In genomic region chr9:119289740-119290139, GRCh38 we compare ENCODE assay signal across 8 cellular contexts.
DNase-seq lines count a peak whose midpoint lies in the region; ATAC-seq, FAIRE-seq and TF ChIP-seq lines count a peak whose summit lies in the region.

No MANE protein-coding gene starts in this region.

- H2AFZ ChIP-seq in K562 (ENCODE audit: low read depth, low read length), result no peak overlapping the region

- CTCF ChIA-PET in K562 (lab: Yijun Ruan, JAX; ENCODE audit: low intra/inter-chr PET ratio), result no interaction called here

- peak; percentile 71 for FAIRE-seq in GM18507 (lab: Jason Lieb, UNC)
- no peak for FAIRE-seq in K562 (lab: Jason Lieb, UNC)

- intact Hi-C loops in CD14-positive monocyte (cut with micrococcal nuclease) (no loop called here), K562 (cut with micrococcal nuclease) (loop anchor here (10.0 kb wide), 1 partner anchor 1645 kb away; no protein-coding TSS in a partner anchor), uterus (cut with DNase I; ENCODE audit: low total_unique reads) (no loop called here)

- H3K79me2 ChIP-seq in K562 (ENCODE audit: control insufficient read depth, insufficient read depth, low read length), result no peaks in the 10 kb centered on the region

- in situ Hi-C loops in K562 (cut with MboI), result no loop called here

- no peaks in the 10 kb centered on the region for H3K4me1 Mint-ChIP-seq in CD14-positive monocyte

- ATAC-seq in HG03025 (IDR thresholded peaks at IDR 0.05; ENCODE audit: low FRiP score, unreplicated experiment), result peak; percentile 69
- ATAC-seq in K562, result no peak

- no peak overlapping the region for H3K9ac ChIP-seq in K562 (ENCODE audit: insufficient read depth in 1 of 2, low read depth in 2 of 2, low read length in 2 of 2)

- H3K36me3 Mint-ChIP-seq in CD14-positive monocyte, result no peaks in the 10 kb centered on the region

- BruUV-seq in K562 (replicated peaks; lab: Mats Ljungman, UMichigan), result no TSS peak

- H3K4me3 Mint-ChIP-seq in CD14-positive monocyte, result no peak overlapping the region

- no peaks in the 10 kb centered on the region for H3K9me1 ChIP-seq in K562 (ENCODE audit: control insufficient read depth, insufficient read depth, low read length)

- H3K4me2 ChIP-seq in K562 (ENCODE audit: insufficient read depth, low read length), result no peak overlapping the region

- DNase-seq in CD14-positive monocyte (ENCODE audit: low spot score) (no peak), GM18507 (ENCODE audit: extremely low spot score, insufficient read length, low read depth) (peak; percentile 4), NCI-H460 (ENCODE audit: extremely low read depth, low read depth) (peak; percentile 26), K562 (ENCODE audit: extremely low read depth in 1 of 4, low spot score in 3 of 4) (peak; percentile 12 to 34 (median 23)), kidney glomerular epithelial cell (lab: John Stamatoyannopoulos, UW) (peak; percentile 73), uterus (no peak), middle frontal gyrus (ENCODE audit: extremely low spot score, low spot score) (no peak)

- no peaks in the 10 kb centered on the region for H3K9me3 Mint-ChIP-seq in CD14-positive monocyte

- H3K36me3 ChIP-seq in K562 (ENCODE audit: control insufficient read depth, insufficient read depth, low read length) (no peaks in the 10 kb centered on the region), uterus (no peaks in the 10 kb centered on the region)

- H3K4me1 ChIP-seq in K562 (replicated peaks in 1 of 2; ENCODE audit: control insufficient read depth in 2 of 2, insufficient read depth in 2 of 2, low read length in 2 of 2) (no peaks in the 10 kb centered on the region), uterus (no peaks in the 10 kb centered on the region)

- 6% methylated on average over 3 of the region's 3 CpGs for WGBS in K562 (ENCODE audit: insufficient coverage, low coverage, missing lambda C conversion rate)

- peak; percentile 65 for TF ChIP-seq CTCF in CD14-positive monocyte (IDR thresholded peaks at IDR 0.05)
- TF ChIP-seq CTCF in K562 (IDR thresholded peaks at IDR 0.05 in 2 of 3, conservative IDR thresholded peaks at IDR 0.05 in 1 of 3; ENCODE audit: insufficient read depth in 2 of 3, low read depth in 1 of 3, low read length in 3 of 3), result peak in 2 of 3 experiments; percentile 31 to 42; a peak in 1 of 6 replicates
- peak; percentile 21 to 57 (median 45) for TF ChIP-seq CTCF in uterus (IDR thresholded peaks at IDR 0.05)

- H3K27ac Mint-ChIP-seq in CD14-positive monocyte, result no peak overlapping the region

- POLR2A ChIA-PET in K562 (lab: Yijun Ruan, JAX), result no interaction called here

- H3K27me3 ChIP-seq in K562 (ENCODE audit: control insufficient read depth in 2 of 2, insufficient read depth in 2 of 2, low read length in 2 of 2) (no peaks in the 10 kb centered on the region), uterus (no peaks in the 10 kb centered on the region)

- H3K4me3 ChIP-seq in K562, result no peak overlapping the region
- no peak overlapping the region for H3K4me3 ChIP-seq in uterus

- no peaks in the 10 kb centered on the region for H4K20me1 ChIP-seq in K562 (replicated peaks; ENCODE audit: control insufficient read depth, insufficient read depth, low read length)

- TF ChIP-seq POLR2A in K562 (conservative IDR thresholded peaks at IDR 0.05), result no peak
- no peak for TF ChIP-seq POLR2A in uterus (IDR thresholded peaks at IDR 0.05)

- no peak for TF ChIP-seq EP300 in K562 (IDR thresholded peaks at IDR 0.05; ENCODE audit: low read length)

- TF ChIP-seq RAD21 in K562 (CRISPR knock-in tag; conservative IDR thresholded peaks at IDR 0.05 in 1 of 2, IDR thresholded peaks at IDR 0.05 in 1 of 2), result peak; percentile 16 to 29; a peak in 1 of 4 replicates

- H3K9me3 ChIP-seq in K562 (replicated peaks; ENCODE audit: control insufficient read depth, insufficient read depth, low read depth, low read length) (no peaks in the 10 kb centered on the region), uterus (no peaks in the 10 kb centered on the region)

- H3K27ac ChIP-seq in K562 (ENCODE audit: extremely low read depth, low read depth, low read length) (no peak overlapping the region), uterus (no peak overlapping the region)

- peaks cover 2 to 4% (median 2%) of the 10 kb centered on the region in 3 donors for H3K27me3 Mint-ChIP-seq in CD14-positive monocyte (ENCODE audit: low read depth in 3 of 3)

TF ChIP-seq in K562, 482 proteins besides CTCF, POLR2A, EP300 and RAD21:
- TF ChIP-seq NR4A1 (CRISPR knock-in tag; IDR thresholded peaks at IDR 0.05), result no peak
- TF ChIP-seq NR4A1 (tag; IDR thresholded peaks at IDR 0.05), result no peak
- TF ChIP-seq CSDE1 (IDR thresholded peaks at IDR 0.05), result no peak
- no peak for TF ChIP-seq PTTG1 (tag; IDR thresholded peaks at IDR 0.05; ENCODE audit: low read depth)
- no peak for TF ChIP-seq SMARCC2 (IDR thresholded peaks at IDR 0.05; ENCODE audit: low read depth)
- no peak for TF ChIP-seq ARID2 (IDR thresholded peaks at IDR 0.05)
- no peak for TF ChIP-seq CHCHD3 (CRISPR knock-in tag; IDR thresholded peaks at IDR 0.05)
- no peak for TF ChIP-seq XRCC4 (IDR thresholded peaks at IDR 0.05; ENCODE audit: extremely low read depth, insufficient read depth, insufficient read length)
- no peak for TF ChIP-seq ZNF77 (CRISPR knock-in tag; IDR thresholded peaks at IDR 0.05)

Comparison
In these comparisons a context has a peak if more than half of its experiments do, and no peak if none do; other contexts are left out.
1. DNase-seq: peak in GM18507 (single experiment), NCI-H460 (single experiment), K562 (4 of 4) and kidney glomerular epithelial cell (single experiment); none in CD14-positive monocyte (single experiment), uterus (0 of 2) and middle frontal gyrus (single experiment).
2. Peak in every context shown above with its lines, with median percentiles within 50 percentile points of each other: CTCF ChIP-seq.